Comparison of ENCODE assay signal across 8 cellular contexts in the genomic region with DNA sequence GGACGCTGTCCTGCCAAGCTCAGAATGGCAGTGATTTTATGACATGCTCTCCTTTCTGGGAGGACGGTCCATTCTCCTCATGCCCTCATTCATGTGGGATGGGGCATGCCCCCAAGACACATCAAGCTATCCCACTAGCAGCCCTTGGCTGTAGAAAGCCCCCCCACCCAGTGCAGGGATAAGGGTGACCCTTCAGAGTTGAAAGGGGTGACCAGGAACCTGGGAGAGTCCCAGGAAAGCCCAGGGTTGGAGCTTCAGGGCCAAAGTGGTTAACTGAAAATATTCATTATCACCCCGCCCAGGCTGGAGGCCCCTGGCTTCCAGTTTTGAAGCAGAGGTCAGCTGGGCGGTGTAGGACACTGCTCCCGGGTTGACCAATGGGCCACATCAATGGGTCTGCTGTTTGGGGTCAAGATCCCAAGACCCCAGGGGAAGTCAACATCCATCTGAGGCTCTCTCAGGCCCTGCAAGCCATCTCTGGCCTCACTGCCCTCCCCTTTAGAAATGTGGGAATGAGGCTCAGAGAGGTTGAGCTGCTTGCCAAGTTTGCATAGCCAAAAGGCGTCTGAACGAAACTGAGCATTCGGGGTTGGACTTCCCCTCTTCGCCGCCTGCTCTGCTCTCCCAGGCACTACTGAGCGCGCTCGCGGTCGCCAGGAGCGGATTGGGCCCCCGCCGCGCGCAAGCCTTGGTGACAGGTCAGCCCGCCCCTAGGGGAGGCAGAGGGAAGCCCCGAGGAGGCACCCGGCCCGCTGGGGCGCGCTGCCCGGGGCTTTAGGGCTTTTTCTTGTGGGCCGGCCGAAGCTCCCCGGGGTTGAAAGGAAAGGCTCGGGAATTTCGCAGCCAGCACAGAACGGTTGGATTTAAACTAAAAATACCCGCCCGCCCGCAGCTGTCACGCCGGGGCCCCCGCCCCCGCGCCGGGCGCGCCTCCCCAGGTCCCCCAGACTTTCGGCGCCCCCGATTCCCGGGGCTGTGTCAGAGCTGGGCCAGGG. TPM values are rescaled to one million over a fixed set of nuclear protein-coding genes. Genes with fewer than 3 reads are reported as not detected.
DNase-seq lines count a peak whose midpoint lies in the region; ATAC-seq and TF ChIP-seq lines count a peak whose summit lies in the region.

No MANE protein-coding gene starts in this region.

- H3K4me3 Mint-ChIP-seq in activated CD4-positive, alpha-beta T cell treated with anti-CD3 and anti-CD28 coated beads, Interleukin-2, amount 10 ng/mL, durations not matched to agents 24 days and 14 days, result peak overlapping the region; percentile 95

- peak overlapping the region; percentile 47 to 85 (median 74) for H3K4me3 ChIP-seq in dorsolateral prefrontal cortex
- H3K4me3 ChIP-seq in mesenchymal stem cell (ENCODE audit: insufficient read depth in 1 of 2, low read depth in 1 of 2, low read length in 2 of 2), result peak overlapping the region; percentile 53 to 85

- H3K27ac Mint-ChIP-seq in activated CD4-positive, alpha-beta T cell treated with anti-CD3 and anti-CD28 coated beads, Interleukin-2, amount 10 ng/mL, durations not matched to agents 24 days and 14 days, result peak overlapping the region; percentile 90

- peak overlapping the region; percentile 87 for H3K4me2 ChIP-seq in mesenchymal stem cell (ENCODE audit: low read length, poor library complexity, severe bottlenecking)

- peaks cover 16% of the 10 kb centered on the region for H3K36me3 Mint-ChIP-seq in activated CD4-positive, alpha-beta T cell treated with anti-CD3 and anti-CD28 coated beads, Interleukin-2, amount 10 ng/mL, durations not matched to agents 24 days and 14 days (ENCODE audit: low read depth)

- H3K9me3 Mint-ChIP-seq in activated CD4-positive, alpha-beta T cell treated with anti-CD3 and anti-CD28 coated beads, Interleukin-2, amount 10 ng/mL, durations not matched to agents 24 days and 14 days, result no peaks in the 10 kb centered on the region

- peak overlapping the region in 1 of 2 experiments; percentile 31 for H3K23ac ChIP-seq in mesenchymal stem cell (ENCODE audit: low read length in 2 of 2)

- peak overlapping the region; percentile 30 for H2BK15ac ChIP-seq in mesenchymal stem cell (ENCODE audit: low read depth, poor library complexity, severe bottlenecking)

- H3K36me3 ChIP-seq in mesenchymal stem cell (ENCODE audit: control insufficient read depth in 1 of 2, insufficient read depth in 2 of 2, low read depth in 1 of 2, low read length in 2 of 2), result no peaks in the 10 kb centered on the region

- peak overlapping the region; percentile 59 to 93 for H2BK12ac ChIP-seq in mesenchymal stem cell (ENCODE audit: low read length in 2 of 2)

- H3K27ac ChIP-seq in dorsolateral prefrontal cortex (peak overlapping the region in 57 of 59 donors; percentile 6 to 92 (median 80)), mesenchymal stem cell (ENCODE audit: low read length, poor library complexity, severe bottlenecking) (peak overlapping the region; percentile 33)

- H3K27me3 Mint-ChIP-seq in activated CD4-positive, alpha-beta T cell treated with anti-CD3 and anti-CD28 coated beads, Interleukin-2, amount 10 ng/mL, durations not matched to agents 24 days and 14 days, result no peaks in the 10 kb centered on the region

- peak overlapping the region; percentile 74 to 88 for H3K18ac ChIP-seq in mesenchymal stem cell (ENCODE audit: low read depth in 1 of 2, low read length in 2 of 2)

- peak overlapping the region in 1 of 2 experiments; percentile 82 for H3K14ac ChIP-seq in mesenchymal stem cell (ENCODE audit: low read length in 2 of 2)

- H4K91ac ChIP-seq in mesenchymal stem cell (ENCODE audit: low read length), result peak overlapping the region; percentile 5

- no peak overlapping the region for H4K8ac ChIP-seq in mesenchymal stem cell (ENCODE audit: low read length)

- H3K27me3 ChIP-seq in dorsolateral prefrontal cortex, result no peaks in the 10 kb centered on the region
- no peaks in the 10 kb centered on the region for H3K27me3 ChIP-seq in mesenchymal stem cell (ENCODE audit: control insufficient read depth in 1 of 2, insufficient read depth in 1 of 2, low read length in 2 of 2)

- no peak overlapping the region for H2AK5ac ChIP-seq in mesenchymal stem cell (ENCODE audit: low read length, severe bottlenecking)

- peak in 44 of 56 donors; percentile 12 to 56 (median 38) for TF ChIP-seq CTCF in dorsolateral prefrontal cortex (IDR thresholded peaks at IDR 0.05 in 54 of 56, conservative IDR thresholded peaks at IDR 0.05 in 2 of 56; ENCODE audit: low read depth in 1 of 56, partially characterized antibody in 56 of 56)

- intact Hi-C loops in activated CD4-positive, alpha-beta T cell treated with anti-CD3 and anti-CD28 coated beads, Interleukin-2, amount 10 ng/mL, durations not matched to agents 24 days and 14 days (cut with micrococcal nuclease), result loop anchor here (1.0 to 2.0 kb wide), 4 partner anchors 11 to 74 kb away; no protein-coding TSS in a partner anchor
- intact Hi-C loops in dorsolateral prefrontal cortex (cut with DNase I), result loop anchor here in 1 of 2 donors (5.0 kb wide), 1 partner anchor 54 kb away; no protein-coding TSS in a partner anchor

- H3K4ac ChIP-seq in mesenchymal stem cell (ENCODE audit: low read depth in 1 of 2, low read length in 2 of 2), result peak overlapping the region; percentile 46 to 95

- ATAC-seq in HG02840 (IDR thresholded peaks at IDR 0.05; ENCODE audit: low FRiP score, unreplicated experiment), result peak; percentile 76

- 9% methylated on average over 35 of the region's 48 CpGs for WGBS in mesenchymal stem cell

- H3K4me1 Mint-ChIP-seq in activated CD4-positive, alpha-beta T cell treated with anti-CD3 and anti-CD28 coated beads, Interleukin-2, amount 10 ng/mL, durations not matched to agents 24 days and 14 days, result peaks cover 60% of the 10 kb centered on the region

- peak overlapping the region; percentile 87 for H3K9ac ChIP-seq in mesenchymal stem cell (ENCODE audit: low read length)

- peak overlapping the region; percentile 24 for H2BK5ac ChIP-seq in mesenchymal stem cell (ENCODE audit: low read depth, low read length, poor library complexity, severe bottlenecking)

- H3K9me3 ChIP-seq in mesenchymal stem cell (ENCODE audit: control insufficient read depth, low read length), result no peaks in the 10 kb centered on the region

- H3K79me1 ChIP-seq in mesenchymal stem cell (replicated peaks; ENCODE audit: low read length, poor library complexity, severe bottlenecking), result peaks cover 2% of the 10 kb centered on the region

- H2AFZ ChIP-seq in mesenchymal stem cell (ENCODE audit: low read depth, low read length), result peak overlapping the region; percentile 5

- DNase-seq in NCI-H2081 (lab: John Stamatoyannopoulos, UW) (peak; percentile 56 to 64), NCI-H2081 treated with DMSO at 0.1 percent for 48 hours (lab: John Stamatoyannopoulos, UW) (no peak), NCI-H1694 (lab: John Stamatoyannopoulos, UW) (peak; percentile 65), dorsolateral prefrontal cortex (peak in 6 of 10 donors; percentile 54 to 82 (median 68)), mesenchymal stem cell (peak; percentile 79)
- peak; percentile 96 for DNase-seq in activated CD4-positive, alpha-beta T cell treated with anti-CD3 and anti-CD28 coated beads, Interleukin-2, amount 10 ng/mL, durations not matched to agents 24 days and 14 days
- peak; percentile 52 to 67 for DNase-seq in stimulated activated CD8-positive, alpha-beta memory T cell treated with anti-CD3 and anti-CD28 coated beads, Interleukin-15, amount 100 ng/mL, for 4 hours (ENCODE audit: low read depth in 2 of 2)

- peak overlapping the region; percentile 42 for H2BK120ac ChIP-seq in mesenchymal stem cell (ENCODE audit: low read depth, low read length)

- peaks cover 25% of the 10 kb centered on the region for H3K4me1 ChIP-seq in mesenchymal stem cell (ENCODE audit: control insufficient read depth, insufficient read depth, low read depth, low read length)

RNA-seq across cellular contexts. Expression of a gene that starts 0.6 kb away (rescaled TPM):
- 45.2 and 46.3 TPM in 2 replicates for total RNA-seq in activated CD4-positive, alpha-beta T cell treated with anti-CD3 and anti-CD28 coated beads, Interleukin-2, amount 10 ng/mL, durations not matched to agents 24 days and 14 days
- total RNA-seq in dorsolateral prefrontal cortex, result 10 to 100 TPM in 85 of 120 experiments, 1 to 10 TPM in 35; 5.1 to 41.5 (median 12.5) TPM
- 4.1 TPM for polyA plus RNA-seq in mesenchymal stem cell (2013, experiment 1 of 2)
- polyA plus RNA-seq in mesenchymal stem cell (2013, experiment 2 of 2), result 3.9 TPM

RNA-seq across cellular contexts. Expression of a gene that starts 19.0 kb away (rescaled TPM):
- total RNA-seq in activated CD4-positive, alpha-beta T cell treated with anti-CD3 and anti-CD28 coated beads, Interleukin-2, amount 10 ng/mL, durations not matched to agents 24 days and 14 days, result 43.7 and 45.6 TPM in 2 replicates
- 10 to 100 TPM; 17.9 to 48.1 (median 33.3) TPM for total RNA-seq in dorsolateral prefrontal cortex
- 52.4 TPM for polyA plus RNA-seq in mesenchymal stem cell (2013, experiment 1 of 2)
- 54.4 TPM for polyA plus RNA-seq in mesenchymal stem cell (2013, experiment 2 of 2)
